In the genomic region with DNA sequence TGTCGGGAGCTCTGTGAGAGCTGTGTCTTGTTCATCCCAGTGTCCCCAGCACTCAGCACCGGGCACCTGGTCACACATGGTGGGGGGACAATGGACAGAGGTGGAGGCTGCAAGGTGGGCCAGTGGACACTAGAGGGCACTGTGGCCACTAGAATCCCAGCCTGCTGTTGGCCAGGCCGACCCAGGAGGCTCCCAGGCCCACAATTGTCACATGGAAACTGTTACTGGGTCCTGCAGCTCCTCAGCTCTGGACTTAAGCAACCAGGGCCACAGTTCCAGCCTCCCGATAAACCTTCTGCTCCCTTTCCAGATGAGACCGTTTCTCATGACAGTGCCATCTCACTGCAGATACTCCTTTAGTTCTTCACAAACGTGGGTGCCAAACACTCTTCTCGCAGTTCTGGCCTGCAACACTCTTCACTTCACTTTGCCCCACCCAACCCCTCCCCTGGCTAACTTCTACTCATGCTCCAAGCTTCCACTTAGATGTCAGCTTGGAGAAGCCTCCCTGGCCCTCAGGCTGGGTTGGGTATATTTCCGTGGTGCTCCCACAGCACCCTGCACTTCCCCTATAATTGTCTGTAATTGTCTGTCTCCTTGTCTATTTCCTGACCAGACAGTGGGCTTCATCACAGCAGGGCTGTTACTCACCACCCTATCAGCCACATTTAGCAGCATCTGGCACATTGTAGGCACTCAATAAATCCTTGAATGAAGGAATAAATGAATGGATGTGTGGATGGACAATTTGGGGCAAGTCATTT, we compare ENCODE assay signal across 8 cellular contexts. TPM values are rescaled to one million over a fixed set of nuclear protein-coding genes. Genes with fewer than 3 reads are reported as not detected.
DNase-seq lines count a peak whose midpoint lies in the region; ATAC-seq and TF ChIP-seq lines count a peak whose summit lies in the region.

No MANE protein-coding gene starts in this region.

- ATAC-seq in HG02763 (IDR thresholded peaks at IDR 0.05; ENCODE audit: unreplicated experiment): peak; percentile 60

- TF ChIP-seq EP300 in ovary (IDR thresholded peaks at IDR 0.05): no peak

- no peak overlapping the region for H3K27ac ChIP-seq in ovary

- H3K36me3 ChIP-seq in ovary: no peaks in the 10 kb centered on the region

- TF ChIP-seq POLR2A in ovary (IDR thresholded peaks at IDR 0.05): no peak

- DNase-seq in ELR (ENCODE audit: low read depth): peak; percentile 51
- peak; percentile 45 for DNase-seq in OCI-M2 (lab: John Stamatoyannopoulos, UW; ENCODE audit: unreplicated experiment)
- peak; percentile 21 for DNase-seq in activated T-helper 9 cell treated with anti-CD3 and anti-CD28 coated beads, Interleukin-2, amount 50 U/mL, for 16 hours (ENCODE audit: low read depth)
- DNase-seq in foreskin melanocyte: peak; percentile 16
- DNase-seq in ovary: peak; percentile 45 to 66 (median 66)
- no peak for DNase-seq in NK-92 treated with Interleukin-12 subunit alpha and Interleukin-12 subunit beta, amount 100 ng/mL, for 24 hours (lab: John Stamatoyannopoulos, UW)
- no peak for DNase-seq in epidermal melanocyte (ENCODE audit: insufficient read length, low spot score)

- WGBS in ovary, 3 donors: 34 to 38% (median 35%) methylated on average over 8 of the region's 8 CpGs

- H3K4me3 ChIP-seq in ovary: no peak overlapping the region

- intact Hi-C loops in ovary (cut with DNase I): no loop called here

- H3K4me1 ChIP-seq in ovary (ENCODE audit: insufficient read depth): peaks cover 12% of the 10 kb centered on the region

- TF ChIP-seq CTCF in ovary (IDR thresholded peaks at IDR 0.05): peak; percentile 53 to 77 (median 56)

- no peaks in the 10 kb centered on the region for H3K9me3 ChIP-seq in ovary

- H3K27me3 ChIP-seq in ovary: no peaks in the 10 kb centered on the region

RNA-seq across cellular contexts. Expression of a gene that starts 3.5 kb away (rescaled TPM):
- 10 to 100 TPM in 6 of 7 donors, 1 to 10 TPM in 1; 9.7 to 20.1 (median 12.4) TPM for total RNA-seq in ovary
- 1 to 10 TPM; 8.2 to 8.7 TPM for polyA plus RNA-seq in ovary

RNA-seq across cellular contexts. Expression of a gene that starts 59.9 kb away (rescaled TPM):
- 100 to 1,000 TPM in 2 of 7 donors, 10 to 100 TPM in 5; 76.7 to 121 (median 98.7) TPM for total RNA-seq in ovary
- 10 to 100 TPM; 41.4 to 74.8 TPM for polyA plus RNA-seq in ovary

Comparison
In these comparisons a context has a peak if more than half of its experiments do, and no peak if none do; other contexts are left out.
1. DNase-seq: peak in ELR (single experiment), OCI-M2 (single experiment), activated T-helper 9 cell treated with anti-CD3 and anti-CD28 coated beads, Interleukin-2, amount 50 U/mL, for 16 hours (single experiment), foreskin melanocyte (single experiment) and ovary (5 of 5); none in NK-92 treated with Interleukin-12 subunit alpha and Interleukin-12 subunit beta, amount 100 ng/mL, for 24 hours (single experiment) and epidermal melanocyte (single experiment).